Comparison of ENCODE assay signal across 8 cellular contexts in genomic region chr9:4678679-4679267, GRCh38. TPM values are rescaled to one million over a fixed set of nuclear protein-coding genes. Genes with fewer than 3 reads are reported as not detected.
DNase-seq lines count a peak whose midpoint lies in the region; ATAC-seq and TF ChIP-seq lines count a peak whose summit lies in the region.

No MANE protein-coding gene starts in this region.

- peak overlapping the region; percentile 92 for H2AFZ ChIP-seq in mammary epithelial cell (ENCODE audit: low read depth, low read length)

- no peak for TF ChIP-seq CTCF in mammary epithelial cell (conservative IDR thresholded peaks at IDR 0.05 in 1 of 2, IDR thresholded peaks at IDR 0.05 in 1 of 2; ENCODE audit: extremely low read depth in 1 of 2, insufficient read depth in 1 of 2, low read depth in 1 of 2, low read length in 2 of 2)
- TF ChIP-seq CTCF in testis (IDR thresholded peaks at IDR 0.05): no peak

- TF ChIP-seq POLR2A in testis (IDR thresholded peaks at IDR 0.05): no peak

- CTCF ChIA-PET in mammary epithelial cell (lab: Charles Lee; ENCODE audit: low non-redundant PET): no interaction called here

- no peaks in the 10 kb centered on the region for H3K9me3 ChIP-seq in mammary epithelial cell (replicated peaks; ENCODE audit: insufficient read depth, low read length)
- H3K9me3 ChIP-seq in testis: no peaks in the 10 kb centered on the region

- 4% methylated on average over 15 of the region's 16 CpGs for WGBS in mammary epithelial cell (ENCODE audit: low coverage, missing lambda C conversion rate)
- 0% methylated on average over 16 of the region's 16 CpGs for WGBS in testis, 2 donors

- intact Hi-C loops in mammary epithelial cell (cut with micrococcal nuclease) (loop anchor here (1.0 kb wide), 2 partner anchors 16 to 63 kb away; partner anchors contain the start of genes AK3 and PLPP6), left colon (cut with DNase I, micrococcal nuclease) (no loop called here), testis (cut with DNase I; ENCODE audit: low total_unique reads) (no loop called here)

- H3K27me3 ChIP-seq in mammary epithelial cell (ENCODE audit: insufficient read depth, low read length): no peaks in the 10 kb centered on the region
- H3K27me3 ChIP-seq in testis: no peaks in the 10 kb centered on the region

- no peaks in the 10 kb centered on the region for H4K20me1 ChIP-seq in mammary epithelial cell (ENCODE audit: insufficient read depth, low read length)

- H3K36me3 ChIP-seq in mammary epithelial cell (ENCODE audit: insufficient read depth, low read length) (peaks cover 1% of the 10 kb centered on the region), testis (ENCODE audit: low read depth, missing control alignments) (no peaks in the 10 kb centered on the region)

- in situ Hi-C loops in mammary epithelial cell (cut with MboI; ENCODE audit: low sequenced_read_pairs in 2 of 2): no loop called here

- H3K27ac ChIP-seq in mammary epithelial cell (ENCODE audit: insufficient read depth, low read depth, low read length): peak overlapping the region; percentile 87
- H3K27ac ChIP-seq in testis: peak overlapping the region; percentile 98

- BruUV-seq in mammary epithelial cell (replicated peaks; lab: Mats Ljungman, UMichigan): TSS peak; percentile 81

- H3K4me3 ChIP-seq in mammary epithelial cell (replicated peaks in 1 of 3; ENCODE audit: insufficient read depth in 1 of 3, low read depth in 2 of 3, low read length in 3 of 3) (peak overlapping the region; percentile 76 to 83 (median 82)), testis (peak overlapping the region; percentile 93 to 95)

- peak; percentile 16 to 46 for DNase-seq in NCI-H2081 (lab: John Stamatoyannopoulos, UW)
- no peak for DNase-seq in NCI-H2081 treated with DMSO at 0.1 percent for 48 hours (lab: John Stamatoyannopoulos, UW)
- DNase-seq in NCI-H2171 treated with DMSO at 0.1 percent for 48 hours (lab: John Stamatoyannopoulos, UW): peak; percentile 84
- peak; percentile 35 for DNase-seq in mammary epithelial cell
- DNase-seq in left colon: peak in 1 of 2 donors; percentile 36
- no peak for DNase-seq in testis

- ATAC-seq in GM21737 (IDR thresholded peaks at IDR 0.05; ENCODE audit: unreplicated experiment): peak; percentile 10
- peak; percentile 23 for ATAC-seq in left colon
- ATAC-seq in HG03565 (IDR thresholded peaks at IDR 0.05; ENCODE audit: unreplicated experiment): no peak

- peak overlapping the region; percentile 94 for H3K9ac ChIP-seq in mammary epithelial cell (ENCODE audit: insufficient read depth, low read length)

- dilution Hi-C loops in mammary epithelial cell (cut with HindIII; ENCODE audit: low sequenced_read_pairs): no loop called here

- peak overlapping the region; percentile 83 for H3K4me2 ChIP-seq in mammary epithelial cell (ENCODE audit: insufficient read depth, low read depth, low read length)

- H3K4me1 ChIP-seq in mammary epithelial cell (ENCODE audit: insufficient read depth, low read length) (peaks cover 10% of the 10 kb centered on the region), testis (peaks cover 11% of the 10 kb centered on the region)

- H3K79me2 ChIP-seq in mammary epithelial cell (ENCODE audit: insufficient read depth, low read length): peaks cover 39% of the 10 kb centered on the region

RNA-seq across cellular contexts. Expression of gene CDC37L1, which starts 0.6 kb away (rescaled TPM):
- total RNA-seq in mammary epithelial cell: 10 to 100 TPM; 19.0 to 20.2 TPM
- 7.7 TPM for polyA plus RNA-seq in mammary epithelial cell
- 2.3 TPM for polyA minus RNA-seq in mammary epithelial cell
- total RNA-seq in left colon: 10 to 100 TPM; 11.9 to 14.7 TPM
- total RNA-seq in testis: 10 to 100 TPM; 31.2 TPM
- polyA plus RNA-seq in testis (ENCODE audit: insufficient read depth, low read depth, low replicate concordance): 18.2 TPM

RNA-seq across cellular contexts. Expression of gene SPATA6L, which starts 12.5 kb away (rescaled TPM):
- total RNA-seq in mammary epithelial cell: 1 to 10 TPM in 1 of 2 donors, under 1 TPM in 1; 0.85 to 4.3 TPM
- polyA plus RNA-seq in mammary epithelial cell: 0.91 TPM
- polyA minus RNA-seq in mammary epithelial cell: 1.4 TPM
- 1 to 10 TPM; 3.2 to 6.3 TPM for total RNA-seq in left colon
- total RNA-seq in testis: 10 to 100 TPM; 12.8 to 27.5 TPM
- 42.3 TPM for polyA plus RNA-seq in testis (ENCODE audit: insufficient read depth, low read depth, low replicate concordance)

RNA-seq across cellular contexts. Expression of gene PLPP6, which starts 16.7 kb away (rescaled TPM):
- total RNA-seq in mammary epithelial cell (10 to 100 TPM; 10.9 to 12.0 TPM), left colon (10 to 100 TPM; 15.9 to 22.3 TPM), testis (10 to 100 TPM in 1 of 2 donors, 1 to 10 TPM in 1; 9.5 to 10.4 TPM)
- polyA plus RNA-seq in mammary epithelial cell (5.3 TPM), testis (ENCODE audit: insufficient read depth, low read depth, low replicate concordance) (10.8 TPM)
- polyA minus RNA-seq in mammary epithelial cell: 5.6 TPM

Comparison
In these comparisons a context has a peak if more than half of its experiments do, and no peak if none do; other contexts are left out.
1. DNase-seq: peak in NCI-H2081 (2 of 2), NCI-H2171 treated with DMSO at 0.1 percent for 48 hours (single experiment) and mammary epithelial cell (single experiment); none in NCI-H2081 treated with DMSO at 0.1 percent for 48 hours (single experiment) and testis (single experiment).